ENCODE assay signal across 1 cellular context in genomic region chr7:106056513-106057203, GRCh38.
TF ChIP-seq lines count a peak whose summit lies in the region.

No MANE protein-coding gene starts in this region.

TF ChIP-seq in GM12878, 131 proteins besides CTCF, POLR2A, EP300 and RAD21 (continued from another document and continues in another):
- TF ChIP-seq PBX3 (IDR thresholded peaks at IDR 0.05; ENCODE audit: insufficient replicate concordance, low read depth, low read length) (no peak), BHLHE40 (IDR thresholded peaks at IDR 0.05; ENCODE audit: borderline replicate concordance in 1 of 2, low read depth in 2 of 2, low read length in 1 of 2) (peak in 1 of 2 experiments; percentile 46; a peak in 2 of 4 replicates), EED (IDR thresholded peaks at IDR 0.05; ENCODE audit: low read depth) (0 out of 2 replicates have a peak, but pooled peaks have one; percentile 51), ZZZ3 (IDR thresholded peaks at IDR 0.05; ENCODE audit: control insufficient read depth, insufficient read length, low read depth) (no peak), SMC3 (IDR thresholded peaks at IDR 0.05; ENCODE audit: borderline replicate concordance, low read length) (peak; percentile 99), TCF12 (IDR thresholded peaks at IDR 0.05; ENCODE audit: low read depth, low read length) (no peak), MTA2 (IDR thresholded peaks at IDR 0.05; ENCODE audit: low read depth) (no peak), RUNX3 (IDR thresholded peaks at IDR 0.05; ENCODE audit: low read length) (peak; percentile 77), SUPT20H (IDR thresholded peaks at IDR 0.05; ENCODE audit: borderline replicate concordance, control insufficient read depth, low read depth, low read length) (no peak), MAX (IDR thresholded peaks at IDR 0.05; ENCODE audit: low read depth, low read length) (no peak), SREBF1 (IDR thresholded peaks at IDR 0.05; ENCODE audit: low read length) (no peak), ELK1 (IDR thresholded peaks at IDR 0.05; ENCODE audit: low read depth, low read length) (no peak), ASH2L (IDR thresholded peaks at IDR 0.05; ENCODE audit: borderline replicate concordance, low read depth) (no peak), DPF2 (IDR thresholded peaks at IDR 0.05) (no peak), SIN3A (IDR thresholded peaks at IDR 0.05; ENCODE audit: low read depth, low read length) (no peak), STAT3 (IDR thresholded peaks at IDR 0.05; ENCODE audit: low read depth, low read length) (no peak), BRCA1 (IDR thresholded peaks at IDR 0.05; ENCODE audit: low read depth, low read length) (no peak), MYB (IDR thresholded peaks at IDR 0.05; ENCODE audit: borderline replicate concordance, low read depth, low read length) (no peak), NFYA (IDR thresholded peaks at IDR 0.05; ENCODE audit: borderline replicate concordance, low read depth, low read length) (no peak), SPI1 (IDR thresholded peaks at IDR 0.05; ENCODE audit: borderline replicate concordance, insufficient read depth, low read depth, low read length) (no peak), NR2F1 (conservative IDR thresholded peaks at IDR 0.05) (no peak), SP1 (IDR thresholded peaks at IDR 0.05; ENCODE audit: low read depth, low read length) (peak; percentile 38), RELA (IDR thresholded peaks at IDR 0.05; ENCODE audit: borderline replicate concordance, partially characterized antibody) (no peak), ZNF274 (IDR thresholded peaks at IDR 0.05; ENCODE audit: insufficient read depth, insufficient read length) (no peak), NR2C2 (IDR thresholded peaks at IDR 0.05; ENCODE audit: borderline replicate concordance, control insufficient read depth, insufficient read length, low read depth) (no peak), ATF7 (IDR thresholded peaks at IDR 0.05; ENCODE audit: low read depth) (no peak), CEBPZ (IDR thresholded peaks at IDR 0.05; ENCODE audit: low read depth, low read length) (no peak), FOXM1 (IDR thresholded peaks at IDR 0.05; ENCODE audit: low read depth, low read length) (no peak), YY1 (IDR thresholded peaks at IDR 0.05; ENCODE audit: low read depth, low read length) (peak; percentile 86), CUX1 (IDR thresholded peaks at IDR 0.05; ENCODE audit: insufficient replicate concordance, low read depth, low read length) (no peak), E2F8 (IDR thresholded peaks at IDR 0.05; ENCODE audit: low read depth, partially characterized antibody) (no peak), NFXL1 (IDR thresholded peaks at IDR 0.05; ENCODE audit: borderline replicate concordance) (no peak), SUZ12 (IDR thresholded peaks at IDR 0.05; ENCODE audit: unreplicated experiment) (no peak), CEBPB (IDR thresholded peaks at IDR 0.05; ENCODE audit: borderline replicate concordance in 1 of 2, low read depth in 2 of 2, low read length in 2 of 2) (no peak), SMAD1 (IDR thresholded peaks at IDR 0.05; ENCODE audit: low read depth, partially characterized antibody) (no peak), RELB (IDR thresholded peaks at IDR 0.05; ENCODE audit: low read depth) (no peak), IKZF2 (IDR thresholded peaks at IDR 0.05) (peak in 1 of 2 experiments; percentile 32; a peak in 1 of 4 replicates), WRNIP1 (IDR thresholded peaks at IDR 0.05; ENCODE audit: borderline replicate concordance, low read depth, low read length) (no peak), ETV6 (conservative IDR thresholded peaks at IDR 0.05 in 1 of 2, IDR thresholded peaks at IDR 0.05 in 1 of 2; ENCODE audit: borderline replicate concordance in 1 of 2, low read depth in 1 of 2) (no peak), CREM (IDR thresholded peaks at IDR 0.05; ENCODE audit: low read depth) (no peak), HDAC6 (IDR thresholded peaks at IDR 0.05; ENCODE audit: unreplicated experiment) (no peak), ATF3 (IDR thresholded peaks at IDR 0.05; ENCODE audit: borderline replicate concordance, extremely low read depth, low read depth, low read length) (no peak), ATF2 (IDR thresholded peaks at IDR 0.05; ENCODE audit: low read length) (no peak)
